17 cellular contexts compared by ENCODE assay signal in the genomic region with DNA sequence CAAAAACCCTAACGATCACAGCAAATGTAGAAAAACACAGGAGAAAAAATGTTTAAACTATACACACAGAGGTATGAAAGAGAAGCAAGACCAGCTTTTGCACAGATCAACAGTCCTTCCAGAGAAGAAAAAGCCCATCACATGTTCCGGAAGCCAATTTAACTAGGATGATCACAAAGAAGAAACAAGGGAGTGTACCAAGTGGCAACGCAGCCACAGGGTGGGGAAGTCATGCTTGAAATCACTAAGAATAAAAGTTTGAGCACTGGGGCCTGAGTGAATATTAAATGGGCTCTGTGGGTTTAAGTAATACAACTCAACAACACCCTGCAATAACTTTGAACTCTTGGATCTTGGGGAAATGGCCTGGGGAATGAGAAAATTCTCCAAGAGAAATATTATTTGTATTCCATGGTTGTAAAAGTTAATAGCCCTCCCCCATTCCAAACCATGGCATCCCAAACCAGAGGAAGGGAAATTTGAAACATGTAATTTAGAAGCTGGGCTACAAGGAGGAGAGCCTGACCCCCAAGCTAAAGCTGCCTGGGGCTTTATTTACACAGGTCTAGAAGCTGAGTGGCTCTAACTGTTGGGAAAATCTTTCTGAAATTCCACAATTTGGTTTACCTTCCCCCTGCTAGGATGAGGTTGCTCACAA.
DNase-seq lines count a peak whose midpoint lies in the region; ATAC-seq and TF ChIP-seq lines count a peak whose summit lies in the region.
"Had no signal": no experiment of that assay in that cellular context is flagged by ENCODE, and none has a peak within 500 bp of the region (broad histone marks: within the 10 kb centered on the region; RNA-seq: fewer than 3 reads in every experiment).

No MANE protein-coding gene starts in this region.

- H3K9me3 Mint-ChIP-seq in GM23338 (peaks cover 2% of the 10 kb centered on the region), neural progenitor cell (no peaks in the 10 kb centered on the region), natural killer cell (no peaks in the 10 kb centered on the region)

- intact Hi-C loops in natural killer cell (cut with micrococcal nuclease) = no loop called here

- TF ChIP-seq CTCF in GM23338 (conservative IDR thresholded peaks at IDR 0.05; ENCODE audit: low read depth in 2 of 2) = no peak
- TF ChIP-seq CTCF in neural progenitor cell (IDR thresholded peaks at IDR 0.05) = no peak
- TF ChIP-seq CTCF in natural killer cell (IDR thresholded peaks at IDR 0.05) = no peak

- H3K79me2 ChIP-seq in GM23338 (replicated peaks; ENCODE audit: insufficient read depth) (no peaks in the 10 kb centered on the region), neural progenitor cell (ENCODE audit: low read depth) (no peaks in the 10 kb centered on the region)

- no peaks in the 10 kb centered on the region for H3K36me3 Mint-ChIP-seq in GM23338 (ENCODE audit: low read depth)
- no peaks in the 10 kb centered on the region for H3K36me3 Mint-ChIP-seq in neural progenitor cell
- H3K36me3 Mint-ChIP-seq in natural killer cell = no peaks in the 10 kb centered on the region
- H3K36me3 Mint-ChIP-seq: CD4-positive, CD25-positive, alpha-beta regulatory T cell; CD8-positive, alpha-beta memory T cell had no signal

- H3K27me3 ChIP-seq in BLaER1 = no peaks in the 10 kb centered on the region
- H3K27me3 ChIP-seq in GM23338 (ENCODE audit: insufficient read depth) = no peaks in the 10 kb centered on the region
- H3K27me3 ChIP-seq in neural progenitor cell = peaks cover 9% of the 10 kb centered on the region

- H3K4me1 Mint-ChIP-seq in GM23338 (peaks cover 13% of the 10 kb centered on the region; the same call in 2 of the 3 replicates), neural progenitor cell (peaks cover 27% of the 10 kb centered on the region), natural killer cell (no peaks in the 10 kb centered on the region)
- H3K4me1 Mint-ChIP-seq: CD4-positive, CD25-positive, alpha-beta regulatory T cell; CD8-positive, alpha-beta memory T cell had no signal

- H3K9me2 ChIP-seq in GM23338 (ENCODE audit: insufficient read depth) = no peaks in the 10 kb centered on the region

- H3K4me3 Mint-ChIP-seq in GM23338 = no peak overlapping the region
- no peak overlapping the region for H3K4me3 Mint-ChIP-seq in neural progenitor cell
- no peak overlapping the region for H3K4me3 Mint-ChIP-seq in natural killer cell
- H3K4me3 Mint-ChIP-seq: CD4-positive, CD25-positive, alpha-beta regulatory T cell; CD8-positive, alpha-beta memory T cell had no signal

- no peak for DNase-seq in GM23338 (ENCODE audit: low spot score)
- DNase-seq in foreskin melanocyte = peak; percentile 34
- no peak for DNase-seq in neural progenitor cell (ENCODE audit: low spot score)
- no peak for DNase-seq in islet precursor cell
- no peak for DNase-seq in natural killer cell
- no peak for DNase-seq in glomerular visceral epithelial cell (ENCODE audit: extremely low spot score)
- DNase-seq in middle frontal gyrus (ENCODE audit: extremely low spot score, low spot score) = no peak
- DNase-seq: 8988T; C1 segment of cervical spinal cord; CD4-positive, CD25-positive, alpha-beta regulatory T cell; CD8-positive, alpha-beta memory T cell; COR-L47; GDM1; GOT3; H7 had no signal

- H3K4me2 ChIP-seq in BLaER1 = peak overlapping the region; percentile 78
- H3K4me2 ChIP-seq in GM23338 = no peak overlapping the region
- H3K4me2 ChIP-seq in neural progenitor cell = no peak overlapping the region

- H2AFZ ChIP-seq in GM23338 (0 out of 2 replicates have a peak overlapping the region, but pooled peaks have one; percentile 34), neural progenitor cell (replicated peaks) (peak overlapping the region; percentile 51)

- H3F3A ChIP-seq in GM23338 (replicated peaks; ENCODE audit: low read depth) (no peaks in the 10 kb centered on the region), neural progenitor cell (ENCODE audit: low read depth) (no peaks in the 10 kb centered on the region)

- H3K27me3 Mint-ChIP-seq in GM23338 (ENCODE audit: insufficient read depth, low read depth, poor library complexity) (peaks cover 2% of the 10 kb centered on the region), neural progenitor cell (ENCODE audit: insufficient read depth, low read depth) (peaks cover 2% of the 10 kb centered on the region), natural killer cell (ENCODE audit: low read depth in 2 of 2) (peaks cover 0 to 15% of the 10 kb centered on the region in 2 donors)

- H3K9ac ChIP-seq in BLaER1 (no peak overlapping the region), neural progenitor cell (no peak overlapping the region)

- H3K36me3 ChIP-seq in BLaER1 (no peaks in the 10 kb centered on the region), GM23338 (ENCODE audit: insufficient read depth) (no peaks in the 10 kb centered on the region), neural progenitor cell (no peaks in the 10 kb centered on the region)

- ATAC-seq in GM23338 = no peak
- ATAC-seq in natural killer cell = no peak
- ATAC-seq: HCT116 had no signal

- H3K27ac ChIP-seq in BLaER1 = no peak overlapping the region
- no peak overlapping the region for H3K27ac ChIP-seq in GM23338 (ENCODE audit: low read depth)
- H3K27ac ChIP-seq in neural progenitor cell = no peak overlapping the region

- no peaks in the 10 kb centered on the region for H4K20me1 ChIP-seq in BLaER1
- H4K20me1 ChIP-seq in GM23338 (replicated peaks; ENCODE audit: insufficient read depth) = no peaks in the 10 kb centered on the region
- no peaks in the 10 kb centered on the region for H4K20me1 ChIP-seq in neural progenitor cell (ENCODE audit: low read depth)

- H3K4me1 ChIP-seq in BLaER1 = peaks cover 58% of the 10 kb centered on the region
- H3K4me1 ChIP-seq in GM23338 (ENCODE audit: insufficient read depth) = peaks cover 6% of the 10 kb centered on the region
- H3K4me1 ChIP-seq in neural progenitor cell = peaks cover 7% of the 10 kb centered on the region

- H3K9me3 ChIP-seq in BLaER1 (no peaks in the 10 kb centered on the region), neural progenitor cell (ENCODE audit: low read depth) (no peaks in the 10 kb centered on the region)

- no peak overlapping the region for H3K27ac Mint-ChIP-seq in GM23338
- H3K27ac Mint-ChIP-seq in neural progenitor cell = no peak overlapping the region
- H3K27ac Mint-ChIP-seq in natural killer cell = no peak overlapping the region
- H3K27ac Mint-ChIP-seq: CD4-positive, CD25-positive, alpha-beta regulatory T cell; CD8-positive, alpha-beta memory T cell had no signal

- H3K4me3 ChIP-seq in BLaER1 (no peak overlapping the region), GM23338 (no peak overlapping the region), neural progenitor cell (no peak overlapping the region)

TF ChIP-seq in GM23338, 12 proteins besides CTCF, POLR2A, EP300 and RAD21 (continues in another document):
- TF ChIP-seq EZH2 (IDR thresholded peaks at IDR 0.05; ENCODE audit: low read depth, unreplicated experiment) (no peak), ZNF114 (CRISPR knock-in tag; IDR thresholded peaks at IDR 0.05) (no peak)
